ENCODE assay signal across 9 cellular contexts in genomic region chr9:130433168-130433946, GRCh38. TPM values are rescaled to one million over a fixed set of nuclear protein-coding genes. Genes with fewer than 3 reads are reported as not detected.
DNase-seq lines count a peak whose midpoint lies in the region; ATAC-seq and TF ChIP-seq lines count a peak whose summit lies in the region.
"Had no signal": no experiment of that assay in that cellular context is flagged by ENCODE, and none has a peak within 500 bp of the region (broad histone marks: within the 10 kb centered on the region; RNA-seq: fewer than 3 reads in every experiment).

No MANE protein-coding gene starts in this region.

- TF ChIP-seq CTCF in PC-3 (conservative IDR thresholded peaks at IDR 0.05; ENCODE audit: low read depth, low read length): peak; percentile 44
- peak; percentile 58 for TF ChIP-seq CTCF in liver (IDR thresholded peaks at IDR 0.05; ENCODE audit: low read depth, low read length, missing input control)

- peak; percentile 87 for ATAC-seq in PC-3
- ATAC-seq in stimulated activated naive CD8-positive, alpha-beta T cell treated with anti-CD3 and anti-CD28 coated beads, Interleukin-15, amount 100 ng/mL, for 72 hours: peak; percentile 91

- H3K9me3 Mint-ChIP-seq in stimulated activated naive CD8-positive, alpha-beta T cell treated with anti-CD3 and anti-CD28 coated beads, Interleukin-15, amount 100 ng/mL, for 72 hours: no peaks in the 10 kb centered on the region

- peak in 1 of 2 donors; percentile 46 for TF ChIP-seq RAD21 in liver (IDR thresholded peaks at IDR 0.05)

- H2AFZ ChIP-seq in PC-3 (ENCODE audit: low read length): peak overlapping the region; percentile 82

- H3K9ac ChIP-seq in PC-3 (ENCODE audit: low read length): no peak overlapping the region
- peak overlapping the region; percentile 66 to 87 for H3K9ac ChIP-seq in liver (ENCODE audit: low read depth in 1 of 2, low read length in 2 of 2)

- no peaks in the 10 kb centered on the region for H4K20me1 ChIP-seq in PC-3 (ENCODE audit: low read length)

- H3K9me2 ChIP-seq in PC-3 (replicated peaks; ENCODE audit: low read length): no peaks in the 10 kb centered on the region

- H3K4me1 Mint-ChIP-seq in stimulated activated naive CD8-positive, alpha-beta T cell treated with anti-CD3 and anti-CD28 coated beads, Interleukin-15, amount 100 ng/mL, for 72 hours: peaks cover 24% of the 10 kb centered on the region

- H3K4me1 ChIP-seq in PC-3 (ENCODE audit: insufficient read depth, low read length) (peaks cover 5% of the 10 kb centered on the region; the same call in 1 of the 2 replicates), liver (ENCODE audit: control insufficient read depth in 4 of 4, insufficient read depth in 4 of 4, low read length in 3 of 4) (peaks cover 8 to 43% (median 26%) of the 10 kb centered on the region in 4 donors)

- H3K4me2 ChIP-seq in PC-3 (ENCODE audit: low read length): peak overlapping the region; percentile 77

- CTCF ChIA-PET in PC-3 (lab: Charles Lee): no interaction called here

- no peaks in the 10 kb centered on the region for H3K36me3 ChIP-seq in PC-3 (ENCODE audit: low read depth, low read length)
- no peaks in the 10 kb centered on the region for H3K36me3 ChIP-seq in liver (ENCODE audit: control insufficient read depth in 4 of 4, insufficient read depth in 3 of 4, low read depth in 1 of 4, low read length in 3 of 4)

- no peaks in the 10 kb centered on the region for H3F3A ChIP-seq in PC-3 (ENCODE audit: low read length, unreplicated experiment)

- no peaks in the 10 kb centered on the region for H3K79me2 ChIP-seq in PC-3 (ENCODE audit: low read length)

- peak overlapping the region; percentile 39 to 75 for H3K4me3 Mint-ChIP-seq in stimulated activated naive CD8-positive, alpha-beta T cell treated with anti-CD3 and anti-CD28 coated beads, Interleukin-15, amount 100 ng/mL, for 72 hours

- no peak overlapping the region for H3K27ac ChIP-seq in PC-3 (ENCODE audit: low read length)
- H3K27ac ChIP-seq in liver (ENCODE audit: low read depth in 1 of 2, low read length in 2 of 2): peak overlapping the region; percentile 85 to 96
- H3K27ac ChIP-seq: C4-2B had no signal

- WGBS in liver: 3% methylated on average over 92 of the region's 92 CpGs

- peak overlapping the region; percentile 51 for H3K4me3 ChIP-seq in PC-3 (ENCODE audit: low read length)
- H3K4me3 ChIP-seq in liver (ENCODE audit: low read depth in 1 of 3, low read length in 3 of 3): peak overlapping the region in 2 of 3 donors; percentile 55 to 57

- intact Hi-C loops in PC-3 (cut with micrococcal nuclease): no loop called here

- no peaks in the 10 kb centered on the region for H3K27me3 ChIP-seq in PC-3 (ENCODE audit: low read length)
- H3K27me3 ChIP-seq in liver (ENCODE audit: control insufficient read depth in 4 of 4, insufficient read depth in 4 of 4, low read length in 3 of 4): no peaks in the 10 kb centered on the region

- no peaks in the 10 kb centered on the region for H3K9me3 ChIP-seq in PC-3 (ENCODE audit: low read length)
- H3K9me3 ChIP-seq in liver (ENCODE audit: control insufficient read depth in 4 of 4, low read length in 3 of 4): no peaks in the 10 kb centered on the region

- POLR2A ChIA-PET in PC-3 (lab: Charles Lee; ENCODE audit: unreplicated experiment): no interaction called here

- peaks cover 85% of the 10 kb centered on the region for H3K27me3 Mint-ChIP-seq in stimulated activated naive CD8-positive, alpha-beta T cell treated with anti-CD3 and anti-CD28 coated beads, Interleukin-15, amount 100 ng/mL, for 72 hours

- no TSS peak for BruUV-seq in PC-3 (replicated peaks; lab: Mats Ljungman, UMichigan)

- DNase-seq in NCI-H2029 (lab: John Stamatoyannopoulos, UW) (peak; percentile 32), NCI-H2029 treated with DMSO at 0.1 percent for 48 hours (lab: John Stamatoyannopoulos, UW) (no peak), PC-3 (peak; percentile 39), cerebellum (ENCODE audit: low spot score) (peak; percentile 51), Ammon's horn (ENCODE audit: low spot score) (no peak), NOMO-1 treated with dmso at 0.1 percent for 144 hours (lab: John Stamatoyannopoulos, UW; ENCODE audit: unreplicated experiment) (no peak)
- DNase-seq in stimulated activated naive CD8-positive, alpha-beta T cell treated with anti-CD3 and anti-CD28 coated beads, Interleukin-15, amount 100 ng/mL, for 72 hours: peak; percentile 62 to 63

- no peak overlapping the region for H3K27ac Mint-ChIP-seq in stimulated activated naive CD8-positive, alpha-beta T cell treated with anti-CD3 and anti-CD28 coated beads, Interleukin-15, amount 100 ng/mL, for 72 hours

TF ChIP-seq in liver, 16 proteins besides CTCF, POLR2A, EP300 and RAD21:
- TF ChIP-seq MAX (IDR thresholded peaks at IDR 0.05) (no peak), RXRA (IDR thresholded peaks at IDR 0.05) (peak; percentile 94 to 98), SP1 (IDR thresholded peaks at IDR 0.05) (peak; percentile 92), YY1 (IDR thresholded peaks at IDR 0.05) (peak; percentile 68), REST (IDR thresholded peaks at IDR 0.05) (no peak), HNF4A (conservative IDR thresholded peaks at IDR 0.05) (peak; percentile 81 to 82), EGR1 (IDR thresholded peaks at IDR 0.05; ENCODE audit: low read depth in 2 of 2) (peak; percentile 75 to 77), FOXA1 (IDR thresholded peaks at IDR 0.05) (peak; percentile 82), FOXA2 (IDR thresholded peaks at IDR 0.05) (peak; percentile 87), JUND (IDR thresholded peaks at IDR 0.05) (peak in 1 of 2 donors; percentile 21), ATF3 (IDR thresholded peaks at IDR 0.05) (no peak), NR2F2 (IDR thresholded peaks at IDR 0.05) (peak; percentile 93), GABPA (IDR thresholded peaks at IDR 0.05 in 1 of 2, conservative IDR thresholded peaks at IDR 0.05 in 1 of 2) (no peak)

RNA-seq across cellular contexts. Expression of gene ASS1, which starts 11.4 kb away (rescaled TPM):
- total RNA-seq in PC-3 (2014; rRNA removed) (74.1 and 83.0 TPM in 2 replicates), cerebellum (37.8 TPM), liver (100 to 1,000 TPM; 396 to 711 TPM)
- 100 to 1,000 TPM; 425 to 641 TPM for polyA plus RNA-seq in liver

Comparison
In these comparisons a context has a peak if more than half of its experiments do, and no peak if none do; other contexts are left out.
1. DNase-seq: peak in NCI-H2029 (single experiment), PC-3 (single experiment), cerebellum (single experiment) and stimulated activated naive CD8-positive, alpha-beta T cell treated with anti-CD3 and anti-CD28 coated beads, Interleukin-15, amount 100 ng/mL, for 72 hours (2 of 2); none in NCI-H2029 treated with DMSO at 0.1 percent for 48 hours (single experiment), Ammon's horn (single experiment) and NOMO-1 treated with dmso at 0.1 percent for 144 hours (single experiment).